In genomic region chr13:77528834-77529500, GRCh38 we compare ENCODE assay signal across 13 cellular contexts. TPM values are rescaled to one million over a fixed set of nuclear protein-coding genes. Genes with fewer than 3 reads are reported as not detected.
A peak's percentile ranks its signal among the peaks of the same experiment; 100 is the strongest.
DNase-seq lines count a peak whose midpoint lies in the region; ATAC-seq and TF ChIP-seq lines count a peak whose summit lies in the region.
"Had no signal": no experiment of that assay in that cellular context is flagged by ENCODE, and none has a peak within 500 bp of the region (broad histone marks: within the 10 kb centered on the region; RNA-seq: fewer than 3 reads in every experiment).

No MANE protein-coding gene starts in this region.

- TF ChIP-seq CTCF in mesothelial cell of epicardium (IDR thresholded peaks at IDR 0.05; ENCODE audit: unreplicated experiment): no peak

- peaks cover 18% of the 10 kb centered on the region for H3K4me1 Mint-ChIP-seq in activated T-cell treated with anti-CD3 and anti-CD28 coated beads, Interleukin-2, amount 50 U/mL, for 72 hours (ENCODE audit: low read depth)
- H3K4me1 Mint-ChIP-seq in activated T-cell treated with anti-CD3 and anti-CD28 coated beads, Interleukin-2, amount 50 U/mL, for 24 hours (ENCODE audit: low read depth): peaks cover 3% of the 10 kb centered on the region
- peaks cover 20% of the 10 kb centered on the region for H3K4me1 Mint-ChIP-seq in stimulated activated naive CD8-positive, alpha-beta T cell treated with anti-CD3 and anti-CD28 coated beads, Interleukin-15, amount 100 ng/mL, for 72 hours
- H3K4me1 Mint-ChIP-seq in mesothelial cell of epicardium: peaks cover 4% of the 10 kb centered on the region
- H3K4me1 Mint-ChIP-seq: naive thymus-derived CD4-positive, alpha-beta T cell had no signal

- no peaks in the 10 kb centered on the region for H3K9me3 Mint-ChIP-seq in activated T-cell treated with anti-CD3 and anti-CD28 coated beads, Interleukin-2, amount 50 U/mL, for 72 hours
- H3K9me3 Mint-ChIP-seq in activated T-cell treated with anti-CD3 and anti-CD28 coated beads, Interleukin-2, amount 50 U/mL, for 24 hours: no peaks in the 10 kb centered on the region
- H3K9me3 Mint-ChIP-seq in stimulated activated naive CD8-positive, alpha-beta T cell treated with anti-CD3 and anti-CD28 coated beads, Interleukin-15, amount 100 ng/mL, for 72 hours: no peaks in the 10 kb centered on the region
- no peaks in the 10 kb centered on the region for H3K9me3 Mint-ChIP-seq in mesothelial cell of epicardium

- peaks cover 2% of the 10 kb centered on the region for H3K27me3 Mint-ChIP-seq in activated T-cell treated with anti-CD3 and anti-CD28 coated beads, Interleukin-2, amount 50 U/mL, for 72 hours (ENCODE audit: low read depth)
- H3K27me3 Mint-ChIP-seq in activated T-cell treated with anti-CD3 and anti-CD28 coated beads, Interleukin-2, amount 50 U/mL, for 24 hours: peaks cover 3% of the 10 kb centered on the region
- H3K27me3 Mint-ChIP-seq in stimulated activated naive CD8-positive, alpha-beta T cell treated with anti-CD3 and anti-CD28 coated beads, Interleukin-15, amount 100 ng/mL, for 72 hours: peaks cover 6% of the 10 kb centered on the region
- no peaks in the 10 kb centered on the region for H3K27me3 Mint-ChIP-seq in mesothelial cell of epicardium (ENCODE audit: low read depth)

- ATAC-seq in activated T-cell treated with anti-CD3 and anti-CD28 coated beads, Interleukin-2, amount 50 U/mL, for 72 hours (replicated peaks in 1 of 2): peak; percentile 79 to 86
- peak; percentile 82 for ATAC-seq in GM21786 (IDR thresholded peaks at IDR 0.05; ENCODE audit: unreplicated experiment)
- peak; percentile 76 for ATAC-seq in HG03175 (IDR thresholded peaks at IDR 0.05; ENCODE audit: unreplicated experiment)
- peak; percentile 70 for ATAC-seq in stimulated activated naive CD8-positive, alpha-beta T cell treated with anti-CD3 and anti-CD28 coated beads, Interleukin-15, amount 100 ng/mL, for 72 hours
- ATAC-seq: body of pancreas; naive thymus-derived CD4-positive, alpha-beta T cell had no signal

- no peak overlapping the region for H3K27ac Mint-ChIP-seq in activated T-cell treated with anti-CD3 and anti-CD28 coated beads, Interleukin-2, amount 50 U/mL, for 72 hours
- no peak overlapping the region for H3K27ac Mint-ChIP-seq in activated T-cell treated with anti-CD3 and anti-CD28 coated beads, Interleukin-2, amount 50 U/mL, for 24 hours
- no peak overlapping the region for H3K27ac Mint-ChIP-seq in stimulated activated naive CD8-positive, alpha-beta T cell treated with anti-CD3 and anti-CD28 coated beads, Interleukin-15, amount 100 ng/mL, for 72 hours
- no peak overlapping the region for H3K27ac Mint-ChIP-seq in mesothelial cell of epicardium
- H3K27ac Mint-ChIP-seq: naive thymus-derived CD4-positive, alpha-beta T cell had no signal

- DNase-seq in activated T-cell treated with anti-CD3 and anti-CD28 coated beads, Interleukin-2, amount 50 U/mL, for 72 hours: peak in 1 of 2 donors; percentile 11
- DNase-seq in activated T-cell treated with anti-CD3 and anti-CD28 coated beads, Interleukin-2, amount 50 U/mL, for 24 hours: no peak
- no peak for DNase-seq in stimulated activated naive CD8-positive, alpha-beta T cell treated with anti-CD3 and anti-CD28 coated beads, Interleukin-15, amount 100 ng/mL, for 72 hours
- DNase-seq in mesothelial cell of epicardium (ENCODE audit: low spot score in 2 of 2, unreplicated experiment in 2 of 2): no peak
- DNase-seq in NCI-H1417 (lab: John Stamatoyannopoulos, UW): no peak
- DNase-seq in nucleus accumbens (lab: John Stamatoyannopoulos, UW): no peak
- DNase-seq: ACHN; body of pancreas; erythroblast; HCEC 1CT; naive thymus-derived CD4-positive, alpha-beta T cell had no signal

- no peaks in the 10 kb centered on the region for H3K36me3 Mint-ChIP-seq in activated T-cell treated with anti-CD3 and anti-CD28 coated beads, Interleukin-2, amount 50 U/mL, for 72 hours (ENCODE audit: insufficient read depth in 2 of 2)
- H3K36me3 Mint-ChIP-seq in activated T-cell treated with anti-CD3 and anti-CD28 coated beads, Interleukin-2, amount 50 U/mL, for 24 hours (ENCODE audit: low read depth): no peaks in the 10 kb centered on the region
- no peaks in the 10 kb centered on the region for H3K36me3 Mint-ChIP-seq in mesothelial cell of epicardium
- H3K36me3 Mint-ChIP-seq: naive thymus-derived CD4-positive, alpha-beta T cell had no signal

- H3K4me3 Mint-ChIP-seq in activated T-cell treated with anti-CD3 and anti-CD28 coated beads, Interleukin-2, amount 50 U/mL, for 72 hours: no peak overlapping the region
- H3K4me3 Mint-ChIP-seq in activated T-cell treated with anti-CD3 and anti-CD28 coated beads, Interleukin-2, amount 50 U/mL, for 24 hours: no peak overlapping the region
- no peak overlapping the region for H3K4me3 Mint-ChIP-seq in stimulated activated naive CD8-positive, alpha-beta T cell treated with anti-CD3 and anti-CD28 coated beads, Interleukin-15, amount 100 ng/mL, for 72 hours
- H3K4me3 Mint-ChIP-seq in mesothelial cell of epicardium: no peak overlapping the region
- H3K4me3 Mint-ChIP-seq: naive thymus-derived CD4-positive, alpha-beta T cell had no signal

RNA-seq across cellular contexts. Expression of gene SCEL, which starts 6.5 kb away (rescaled TPM):
- total RNA-seq in activated T-cell treated with anti-CD3 and anti-CD28 coated beads, Interleukin-2, amount 50 U/mL, for 72 hours: not detected
- 0.13 TPM in 1 of 3 replicates, not detected in the others for total RNA-seq in mesothelial cell of epicardium
- total RNA-seq: body of pancreas; naive thymus-derived CD4-positive, alpha-beta T cell had no signal
